ENCODE assay signal across 13 cellular contexts in the genomic region with DNA sequence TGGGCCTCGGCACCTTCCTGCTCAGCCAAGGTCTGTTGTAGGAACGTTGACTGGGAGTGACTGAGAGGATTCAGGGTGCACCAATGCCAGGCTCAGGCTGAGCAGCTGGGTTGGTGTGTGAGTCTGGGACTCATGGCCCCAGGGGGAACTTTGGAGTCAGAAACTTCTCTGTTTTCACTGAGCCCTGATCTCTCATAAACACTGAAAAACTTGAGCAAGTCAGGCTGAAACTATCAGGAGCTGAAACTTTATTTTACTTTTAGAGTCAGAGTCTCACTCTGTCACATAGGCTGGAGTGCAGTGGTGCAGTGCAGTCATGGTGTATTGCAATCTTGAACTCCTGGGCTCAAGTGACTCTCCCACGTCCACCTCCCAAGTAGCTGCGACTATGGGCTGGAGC. TPM values are rescaled to one million over a fixed set of nuclear protein-coding genes. Genes with fewer than 3 reads are reported as not detected.
DNase-seq lines count a peak whose midpoint lies in the region; ATAC-seq and TF ChIP-seq lines count a peak whose summit lies in the region.
"Had no signal": no experiment of that assay in that cellular context is flagged by ENCODE, and none has a peak within 500 bp of the region (broad histone marks: within the 10 kb centered on the region; RNA-seq: fewer than 3 reads in every experiment).

No MANE protein-coding gene starts in this region.

- H3K79me2 ChIP-seq in SK-N-SH (ENCODE audit: insufficient read depth): no peaks in the 10 kb centered on the region

- TF ChIP-seq RAD21 in SK-N-SH (IDR thresholded peaks at IDR 0.05; ENCODE audit: low read length): no peak

- 82 to 87% methylated on average over 4 of the region's 4 CpGs for WGBS in sigmoid colon, 2 donors
- WGBS in SK-N-SH (ENCODE audit: low lambda C conversion rate): 95% methylated on average over 4 of the region's 4 CpGs

- no peak for DNase-seq in activated CD8-positive, alpha-beta T cell treated with anti-CD3 and anti-CD28 coated beads for 36 hours
- DNase-seq in activated CD8-positive, alpha-beta T cell treated with anti-CD3 and anti-CD28 coated beads, Interleukin-2, amount 10 ng/mL, durations not matched to agents 7 days and 5 days: no peak
- DNase-seq in SK-N-MC (ENCODE audit: low read depth, low spot score): no peak
- DNase-seq in stimulated activated naive CD8-positive, alpha-beta T cell treated with anti-CD3 and anti-CD28 coated beads, Interleukin-15, Interleukin-2, amounts not matched to agents 100 U/mL and 50 U/mL, for 24 hours: no peak
- DNase-seq in sigmoid colon: no peak
- DNase-seq in SK-N-SH: no peak
- DNase-seq in inferior parietal cortex (ENCODE audit: extremely low spot score): no peak
- DNase-seq: effector CD8-positive, alpha-beta T cell; NCI-H446 treated with DMSO at 0.1 percent for 48 hours; testis had no signal

- H4K20me1 ChIP-seq in SK-N-SH (ENCODE audit: insufficient read depth): no peaks in the 10 kb centered on the region

- no peak overlapping the region for H2AFZ ChIP-seq in SK-N-SH (ENCODE audit: low read depth)

- H3K9ac ChIP-seq in SK-N-MC (ENCODE audit: insufficient read length) (no peak overlapping the region), SK-N-SH (no peak overlapping the region)

- H3K36me3 ChIP-seq in SK-N-MC (ENCODE audit: insufficient read depth, low read length) (no peaks in the 10 kb centered on the region), sigmoid colon (peaks cover 0 to 1% (median 0%) of the 10 kb centered on the region in 4 donors), SK-N-SH (replicated peaks in 1 of 2; ENCODE audit: control insufficient read depth in 1 of 2, insufficient read depth in 2 of 2, low read length in 1 of 2) (peaks cover 2 to 11% of the 10 kb centered on the region in 2 experiments)

- no peaks in the 10 kb centered on the region for H3K9me3 Mint-ChIP-seq in activated CD8-positive, alpha-beta T cell treated with anti-CD3 and anti-CD28 coated beads for 36 hours
- H3K9me3 Mint-ChIP-seq in activated CD8-positive, alpha-beta T cell treated with anti-CD3 and anti-CD28 coated beads, Interleukin-2, amount 10 ng/mL, durations not matched to agents 7 days and 5 days (ENCODE audit: insufficient read depth): peaks cover 5% of the 10 kb centered on the region

- ATAC-seq in activated CD8-positive, alpha-beta T cell treated with anti-CD3 and anti-CD28 coated beads for 36 hours: no peak
- ATAC-seq in activated CD8-positive, alpha-beta T cell treated with anti-CD3 and anti-CD28 coated beads, Interleukin-2, amount 10 ng/mL, durations not matched to agents 7 days and 5 days: no peak
- ATAC-seq in HG02588 (IDR thresholded peaks at IDR 0.05; ENCODE audit: unreplicated experiment): peak; percentile 67
- peak; percentile 39 for ATAC-seq in stimulated activated naive CD8-positive, alpha-beta T cell treated with anti-CD3 and anti-CD28 coated beads, Interleukin-15, Interleukin-2, amounts not matched to agents 100 U/mL and 50 U/mL, for 24 hours
- ATAC-seq: A549 had no signal

- TF ChIP-seq CTCF in activated CD8-positive, alpha-beta T cell treated with anti-CD3 and anti-CD28 coated beads for 36 hours (IDR thresholded peaks at IDR 0.05): no peak
- TF ChIP-seq CTCF in sigmoid colon (IDR thresholded peaks at IDR 0.05): no peak
- TF ChIP-seq CTCF in SK-N-SH (IDR thresholded peaks at IDR 0.05): no peak

- peak overlapping the region; percentile 71 for H3K27ac Mint-ChIP-seq in activated CD8-positive, alpha-beta T cell treated with anti-CD3 and anti-CD28 coated beads for 36 hours
- no peak overlapping the region for H3K27ac Mint-ChIP-seq in activated CD8-positive, alpha-beta T cell treated with anti-CD3 and anti-CD28 coated beads, Interleukin-2, amount 10 ng/mL, durations not matched to agents 7 days and 5 days

- H3F3A ChIP-seq in SK-N-SH (replicated peaks; ENCODE audit: insufficient read depth): no peaks in the 10 kb centered on the region

- H3K36me3 Mint-ChIP-seq in activated CD8-positive, alpha-beta T cell treated with anti-CD3 and anti-CD28 coated beads for 36 hours (ENCODE audit: low read depth): peaks cover 33% of the 10 kb centered on the region
- peaks cover 32% of the 10 kb centered on the region for H3K36me3 Mint-ChIP-seq in activated CD8-positive, alpha-beta T cell treated with anti-CD3 and anti-CD28 coated beads, Interleukin-2, amount 10 ng/mL, durations not matched to agents 7 days and 5 days (ENCODE audit: low read depth)

- peaks cover 0 to 76% (median 46%) of the 10 kb centered on the region in 4 donors for H3K4me1 ChIP-seq in sigmoid colon
- peaks cover 0 to 10% of the 10 kb centered on the region in 2 experiments; a peak in 3 of 4 replicates for H3K4me1 ChIP-seq in SK-N-SH (ENCODE audit: control insufficient read depth in 1 of 2, insufficient read depth in 2 of 2, low read depth in 1 of 2, low read length in 1 of 2)

- intact Hi-C loops in activated CD8-positive, alpha-beta T cell treated with anti-CD3 and anti-CD28 coated beads for 36 hours (cut with micrococcal nuclease): loop anchor here (5.0 kb wide), 1 partner anchor 82 kb away; no protein-coding TSS in a partner anchor
- intact Hi-C loops in sigmoid colon (cut with DNase I): no loop called here

- no peaks in the 10 kb centered on the region for H3K27me3 Mint-ChIP-seq in activated CD8-positive, alpha-beta T cell treated with anti-CD3 and anti-CD28 coated beads for 36 hours
- H3K27me3 Mint-ChIP-seq in activated CD8-positive, alpha-beta T cell treated with anti-CD3 and anti-CD28 coated beads, Interleukin-2, amount 10 ng/mL, durations not matched to agents 7 days and 5 days (ENCODE audit: low read depth): no peaks in the 10 kb centered on the region

- H3K27ac ChIP-seq in SK-N-MC (peak overlapping the region; percentile 75), sigmoid colon (peak overlapping the region in 2 of 4 donors; percentile 26 to 31), SK-N-SH (ENCODE audit: low read depth in 2 of 2, low read length in 1 of 2) (no peak overlapping the region)
- H3K27ac ChIP-seq: A549 had no signal

- no peak overlapping the region for H3K4me3 Mint-ChIP-seq in activated CD8-positive, alpha-beta T cell treated with anti-CD3 and anti-CD28 coated beads for 36 hours
- no peak overlapping the region for H3K4me3 Mint-ChIP-seq in activated CD8-positive, alpha-beta T cell treated with anti-CD3 and anti-CD28 coated beads, Interleukin-2, amount 10 ng/mL, durations not matched to agents 7 days and 5 days

- H3K9me2 ChIP-seq in SK-N-SH: no peaks in the 10 kb centered on the region

- peaks cover 81% of the 10 kb centered on the region for H3K4me1 Mint-ChIP-seq in activated CD8-positive, alpha-beta T cell treated with anti-CD3 and anti-CD28 coated beads for 36 hours (ENCODE audit: low read depth)
- H3K4me1 Mint-ChIP-seq in activated CD8-positive, alpha-beta T cell treated with anti-CD3 and anti-CD28 coated beads, Interleukin-2, amount 10 ng/mL, durations not matched to agents 7 days and 5 days (ENCODE audit: low read depth): peaks cover 31% of the 10 kb centered on the region

- POLR2A ChIA-PET in activated CD8-positive, alpha-beta T cell treated with anti-CD3 and anti-CD28 coated beads for 36 hours (lab: Charles Lee): interaction anchor here (1.7 to 2.0 kb wide), 2 partner anchors 79 to 81 kb away, joined by 6 to 7 read pairs; no protein-coding TSS in a partner anchor
- POLR2A ChIA-PET in activated CD8-positive, alpha-beta T cell treated with anti-CD3 and anti-CD28 coated beads, Interleukin-2, amount 10 ng/mL, durations not matched to agents 7 days and 5 days (lab: Charles Lee): interaction anchor here (0.6 to 1.8 kb wide), 2 partner anchors 79 to 150 kb away, joined by 3 to 6 read pairs; no protein-coding TSS in a partner anchor
- POLR2A ChIA-PET in SK-N-SH (lab: Yijun Ruan, JAX): no interaction called here

- H3K9me3 ChIP-seq in SK-N-MC (ENCODE audit: low read depth, low read length) (no peaks in the 10 kb centered on the region), sigmoid colon (no peaks in the 10 kb centered on the region), SK-N-SH (no peaks in the 10 kb centered on the region)
- H3K9me3 ChIP-seq: A549, testis had no signal

- H3K27me3 ChIP-seq in sigmoid colon (no peaks in the 10 kb centered on the region), SK-N-SH (ENCODE audit: insufficient read depth) (no peaks in the 10 kb centered on the region)
- H3K27me3 ChIP-seq: testis had no signal

- TF ChIP-seq EP300 in sigmoid colon (IDR thresholded peaks at IDR 0.05): no peak
- no peak for TF ChIP-seq EP300 in SK-N-SH (IDR thresholded peaks at IDR 0.05; ENCODE audit: borderline replicate concordance in 1 of 2, low read depth in 1 of 2, low read length in 1 of 2)

- H3K4me3 ChIP-seq in SK-N-MC (no peak overlapping the region), sigmoid colon (no peak overlapping the region), SK-N-SH (ENCODE audit: low read depth in 2 of 2, low read length in 1 of 2) (no peak overlapping the region)
- H3K4me3 ChIP-seq: A549, skin epidermis, testis had no signal

- TF ChIP-seq POLR2A in sigmoid colon (IDR thresholded peaks at IDR 0.05): no peak

- no peak overlapping the region for H3K4me2 ChIP-seq in SK-N-SH
- H3K4me2 ChIP-seq: A549 had no signal

- CTCF ChIA-PET in activated CD8-positive, alpha-beta T cell treated with anti-CD3 and anti-CD28 coated beads for 36 hours (lab: Charles Lee): interaction anchor here (0.8 to 2.1 kb wide), 5 partner anchors 10 to 828 kb away, joined by 3 to 5 read pairs (median 3); no protein-coding TSS in a partner anchor
- CTCF ChIA-PET in activated CD8-positive, alpha-beta T cell treated with anti-CD3 and anti-CD28 coated beads, Interleukin-2, amount 10 ng/mL, durations not matched to agents 7 days and 5 days (lab: Charles Lee): interaction anchor here (1.4 kb wide), 2 partner anchors 78 to 97 kb away, joined by 3 to 4 read pairs; no protein-coding TSS in a partner anchor
- CTCF ChIA-PET in SK-N-SH (lab: Yijun Ruan, JAX): interaction anchor here (0.9 to 1.5 kb wide), 2 partner anchors 97 to 1516 kb away, joined by 3 read pairs; no protein-coding TSS in a partner anchor

TF ChIP-seq in SK-N-SH, 30 proteins besides CTCF, POLR2A, EP300 and RAD21 (continues in another document):
- no peak for TF ChIP-seq FOXJ3 (CRISPR knock-in tag; IDR thresholded peaks at IDR 0.05)

RNA-seq across cellular contexts. Expression of a gene that starts 3.0 kb away (rescaled TPM):
- total RNA-seq in activated CD8-positive, alpha-beta T cell treated with anti-CD3 and anti-CD28 coated beads for 36 hours: 10 to 100 TPM; 24.1 to 24.3 TPM
- total RNA-seq in activated CD8-positive, alpha-beta T cell treated with anti-CD3 and anti-CD28 coated beads, Interleukin-2, amount 10 ng/mL, durations not matched to agents 7 days and 5 days: 10 to 100 TPM; 28.6 to 28.7 TPM
- total RNA-seq in sigmoid colon: 10 to 100 TPM; 17.6 to 42.7 (median 27.2) TPM
- polyA plus RNA-seq in sigmoid colon (10 to 100 TPM; 31.8 to 39.5 (median 37.9) TPM), SK-N-SH (2012; rRNA removed) (11.5 and 12.5 TPM in 2 replicates)
- 10.7 and 13.8 TPM in 2 replicates for polyA plus RNA-seq in SK-N-SH (2012; cell fraction: cytosol; rRNA removed)
- 12.5 and 13.9 TPM in 2 replicates for polyA plus RNA-seq in SK-N-SH (2012; cell fraction: nucleus; rRNA removed)

Comparison
In these comparisons a context has a peak if more than half of its experiments do, and no peak if none do; other contexts are left out.
1. ATAC-seq: peak in HG02588 (single experiment) and stimulated activated naive CD8-positive, alpha-beta T cell treated with anti-CD3 and anti-CD28 coated beads, Interleukin-15, Interleukin-2, amounts not matched to agents 100 U/mL and 50 U/mL, for 24 hours (single experiment); none in activated CD8-positive, alpha-beta T cell treated with anti-CD3 and anti-CD28 coated beads for 36 hours (single experiment) and activated CD8-positive, alpha-beta T cell treated with anti-CD3 and anti-CD28 coated beads, Interleukin-2, amount 10 ng/mL, durations not matched to agents 7 days and 5 days (single experiment).